In genomic region chrX:102846544-102847236, GRCh38 we compare ENCODE assay signal across 20 cellular contexts.
A peak's percentile ranks its signal among the peaks of the same experiment; 100 is the strongest.
DNase-seq lines count a peak whose midpoint lies in the region; ATAC-seq and TF ChIP-seq lines count a peak whose summit lies in the region.
"Had no signal": no experiment of that assay in that cellular context is flagged by ENCODE, and none has a peak within 500 bp of the region (broad histone marks: within the 10 kb centered on the region; RNA-seq: fewer than 3 reads in every experiment).

No MANE protein-coding gene starts in this region.

- no peaks in the 10 kb centered on the region for H3F3A ChIP-seq in PC-3 (ENCODE audit: low read length, unreplicated experiment)

- POLR2A ChIA-PET in PC-3 (lab: Charles Lee; ENCODE audit: unreplicated experiment) = no interaction called here

- CTCF ChIA-PET in PC-3 (lab: Charles Lee) (no interaction called here), mammary epithelial cell (lab: Charles Lee; ENCODE audit: low non-redundant PET) (no interaction called here)

- H2AFZ ChIP-seq in PC-3 (ENCODE audit: low read length) (no peak overlapping the region), mammary epithelial cell (ENCODE audit: low read depth, low read length) (no peak overlapping the region)
- H2AFZ ChIP-seq: neural progenitor cell, PC-9 had no signal

- peak; percentile 94 for ATAC-seq in PC-3
- no peak for ATAC-seq in HG02885 (IDR thresholded peaks at IDR 0.05; ENCODE audit: poor library complexity, unreplicated experiment)
- ATAC-seq: heart left ventricle; stimulated activated naive CD8-positive, alpha-beta T cell treated with anti-CD3 and anti-CD28 coated beads, Interleukin-15, amount 100 ng/mL, for 72 hours had no signal

- dilution Hi-C loops in mammary epithelial cell (cut with HindIII; ENCODE audit: low sequenced_read_pairs) = no loop called here

- H3K4me2 ChIP-seq in PC-3 (ENCODE audit: low read length) (peak overlapping the region; percentile 58), mammary epithelial cell (ENCODE audit: insufficient read depth, low read depth, low read length) (no peak overlapping the region)
- H3K4me2 ChIP-seq: neural progenitor cell, PC-9 had no signal

- 61% methylated on average over 4 of the region's 4 CpGs for WGBS in mammary epithelial cell (ENCODE audit: low coverage, missing lambda C conversion rate)

- H3K27ac ChIP-seq in PC-3 (ENCODE audit: low read length) = peak overlapping the region; percentile 94
- H3K27ac ChIP-seq in mammary epithelial cell (ENCODE audit: insufficient read depth, low read depth, low read length) = peak overlapping the region; percentile 43
- H3K27ac ChIP-seq in colonic mucosa = no peak overlapping the region
- H3K27ac ChIP-seq: adrenal gland, epithelial cell of prostate, heart left ventricle, neural progenitor cell, PC-9, vagina had no signal

- H3K79me2 ChIP-seq in PC-3 (ENCODE audit: low read length) = no peaks in the 10 kb centered on the region
- H3K79me2 ChIP-seq in mammary epithelial cell (ENCODE audit: insufficient read depth, low read length) = no peaks in the 10 kb centered on the region

- intact Hi-C loops in PC-3 (cut with micrococcal nuclease) (no loop called here), mammary epithelial cell (cut with micrococcal nuclease) (no loop called here), colonic mucosa (cut with DNase I) (no loop called here)

- no peak overlapping the region for H3K4me3 ChIP-seq in PC-3 (ENCODE audit: low read length)
- H3K4me3 ChIP-seq in mammary epithelial cell (replicated peaks in 1 of 3; ENCODE audit: insufficient read depth in 1 of 3, low read depth in 2 of 3, low read length in 3 of 3) = no peak overlapping the region
- no peak overlapping the region for H3K4me3 ChIP-seq in colonic mucosa
- H3K4me3 ChIP-seq: adrenal gland, heart left ventricle, neural progenitor cell, PC-9, vagina had no signal

- BruUV-seq in PC-3 (replicated peaks; lab: Mats Ljungman, UMichigan) = no TSS peak
- no TSS peak for BruUV-seq in mammary epithelial cell (replicated peaks; lab: Mats Ljungman, UMichigan)

- H4K20me1 ChIP-seq in PC-3 (ENCODE audit: low read length) (no peaks in the 10 kb centered on the region), mammary epithelial cell (ENCODE audit: insufficient read depth, low read length) (no peaks in the 10 kb centered on the region)

- H3K27me3 ChIP-seq in PC-3 (ENCODE audit: low read length) (no peaks in the 10 kb centered on the region), mammary epithelial cell (ENCODE audit: insufficient read depth, low read length) (no peaks in the 10 kb centered on the region), colonic mucosa (no peaks in the 10 kb centered on the region)
- H3K27me3 ChIP-seq: adrenal gland, heart left ventricle, neural progenitor cell, vagina had no signal

- peak overlapping the region; percentile 64 for H3K9ac ChIP-seq in PC-3 (ENCODE audit: low read length)
- no peak overlapping the region for H3K9ac ChIP-seq in mammary epithelial cell (ENCODE audit: insufficient read depth, low read length)
- no peak overlapping the region for H3K9ac ChIP-seq in colonic mucosa (ENCODE audit: low read depth in 2 of 2, low read length in 2 of 2)
- H3K9ac ChIP-seq: neural progenitor cell had no signal

- TF ChIP-seq CTCF in PC-3 (conservative IDR thresholded peaks at IDR 0.05; ENCODE audit: low read depth, low read length) (no peak), mammary epithelial cell (conservative IDR thresholded peaks at IDR 0.05 in 1 of 2, IDR thresholded peaks at IDR 0.05 in 1 of 2; ENCODE audit: extremely low read depth in 1 of 2, insufficient read depth in 1 of 2, low read depth in 1 of 2, low read length in 2 of 2) (no peak), colonic mucosa (IDR thresholded peaks at IDR 0.05) (no peak)

- no peaks in the 10 kb centered on the region for H3K9me2 ChIP-seq in PC-3 (replicated peaks; ENCODE audit: low read length)

- peaks cover 21% of the 10 kb centered on the region for H3K4me1 ChIP-seq in PC-3 (ENCODE audit: insufficient read depth, low read length)
- no peaks in the 10 kb centered on the region for H3K4me1 ChIP-seq in mammary epithelial cell (ENCODE audit: insufficient read depth, low read length)
- H3K4me1 ChIP-seq in colonic mucosa = no peaks in the 10 kb centered on the region
- H3K4me1 ChIP-seq: adrenal gland, Caco-2, heart left ventricle, neural progenitor cell, vagina had no signal

- DNase-seq in Daoy (ENCODE audit: low read depth) = peak; percentile 28
- DNase-seq in PC-3 = peak; percentile 64
- peak; percentile 67 for DNase-seq in mammary epithelial cell
- peak; percentile 43 for DNase-seq in kidney tubule cell (ENCODE audit: low spot score)
- DNase-seq in colonic mucosa = no peak
- no peak for DNase-seq in NCI-H1092 treated with DMSO at 0.1 percent for 48 hours (lab: John Stamatoyannopoulos, UW)
- DNase-seq in NCI-H2029 (lab: John Stamatoyannopoulos, UW) = no peak
- DNase-seq: adrenal gland; Caco-2; heart left ventricle; NCI-H2107; NCI-H69; PC-9; retina; stimulated activated naive CD8-positive, alpha-beta T cell treated with anti-CD3 and anti-CD28 coated beads, Interleukin-15, amount 100 ng/mL, for 72 hours; SW 1271 had no signal

- 0 out of 2 replicates have a peak, but pooled peaks cover 4% of the 10 kb centered on the region for H3K36me3 ChIP-seq in PC-3 (ENCODE audit: low read depth, low read length)
- no peaks in the 10 kb centered on the region for H3K36me3 ChIP-seq in mammary epithelial cell (ENCODE audit: insufficient read depth, low read length)
- H3K36me3 ChIP-seq in colonic mucosa = no peaks in the 10 kb centered on the region
- H3K36me3 ChIP-seq: adrenal gland, neural progenitor cell had no signal

- no peaks in the 10 kb centered on the region for H3K9me3 ChIP-seq in PC-3 (ENCODE audit: low read length)
- H3K9me3 ChIP-seq in mammary epithelial cell (replicated peaks; ENCODE audit: insufficient read depth, low read length) = no peaks in the 10 kb centered on the region
- no peaks in the 10 kb centered on the region for H3K9me3 ChIP-seq in colonic mucosa
- H3K9me3 ChIP-seq: adrenal gland, Caco-2, heart left ventricle, vagina had no signal

- in situ Hi-C loops in mammary epithelial cell (cut with MboI; ENCODE audit: low sequenced_read_pairs in 2 of 2) = no loop called here

Comparison
In these comparisons a context has a peak if more than half of its experiments do, and no peak if none do; other contexts are left out.
1. DNase-seq: peak in Daoy (single experiment), PC-3 (single experiment), mammary epithelial cell (single experiment) and kidney tubule cell (single experiment); none in colonic mucosa (single experiment), NCI-H1092 treated with DMSO at 0.1 percent for 48 hours (single experiment) and NCI-H2029 (single experiment).